In genomic region chr11:76691655-76692054, GRCh38 we compare ENCODE assay signal across 27 cellular contexts.
"Had no signal": no experiment of that assay in that cellular context is flagged by ENCODE, and none has a peak within 500 bp of the region (broad histone marks: within the 10 kb centered on the region; RNA-seq: fewer than 3 reads in every experiment).

No MANE protein-coding gene starts in this region.

- H3K9me3 ChIP-seq: ascending aorta, esophagus squamous epithelium had no signal

- H3K27ac ChIP-seq: ascending aorta, brain microvascular endothelial cell, epithelial cell of prostate, esophagus squamous epithelium had no signal

- H3K27me3 Mint-ChIP-seq: activated CD4-positive, alpha-beta T cell treated with anti-CD3 and anti-CD28 coated beads for 36 hours had no signal

- H3K4me3 ChIP-seq: ascending aorta, esophagus squamous epithelium had no signal

- H3K36me3 Mint-ChIP-seq: activated CD4-positive, alpha-beta memory T cell treated with anti-CD3 and anti-CD28 coated beads for 36 hours; activated CD8-positive, alpha-beta memory T cell treated with anti-CD3 and anti-CD28 coated beads, Interleukin-2, amount 10 ng/mL, durations not matched to agents 7 days and 5 days; activated naive CD4-positive, alpha-beta T cell treated with anti-CD3 and anti-CD28 coated beads, Interleukin-2, amount 10 ng/mL, durations not matched to agents 7 days and 5 days; activated naive CD4-positive, alpha-beta T cell treated with anti-CD3 and anti-CD28 coated beads, Interleukin-2, amount 50 U/mL, for 72 hours; activated naive CD8-positive, alpha-beta T cell treated with anti-CD3 and anti-CD28 coated beads, Interleukin-2, amount 10 ng/mL, durations not matched to agents 7 days and 5 days had no signal

- H3K4me1 ChIP-seq: ascending aorta, esophagus squamous epithelium had no signal

- ATAC-seq: activated CD4-positive, alpha-beta T cell treated with anti-CD3 and anti-CD28 coated beads for 36 hours; activated CD8-positive, alpha-beta memory T cell treated with anti-CD3 and anti-CD28 coated beads, Interleukin-2, amount 10 ng/mL, durations not matched to agents 7 days and 5 days; activated CD8-positive, alpha-beta T cell treated with anti-CD3 and anti-CD28 coated beads, Interleukin-2, amount 10 ng/mL, durations not matched to agents 7 days and 5 days; activated naive CD4-positive, alpha-beta T cell treated with anti-CD3 and anti-CD28 coated beads, Interleukin-2, amount 50 U/mL, for 72 hours had no signal

- H3K36me3 ChIP-seq: ascending aorta, brain microvascular endothelial cell, esophagus squamous epithelium had no signal

- H3K27me3 ChIP-seq: ascending aorta, brain microvascular endothelial cell had no signal

- DNase-seq: activated CD4-positive, alpha-beta memory T cell treated with anti-CD3 and anti-CD28 coated beads for 36 hours; activated CD4-positive, alpha-beta T cell treated with anti-CD3 and anti-CD28 coated beads for 36 hours; activated CD4-positive, alpha-beta T cell treated with anti-CD3 and anti-CD28 coated beads, Interleukin-2, amount 10 ng/mL, durations not matched to agents 24 days and 14 days; activated CD4-positive, CD25-positive, alpha-beta regulatory T cell; activated CD4-positive, CD25-positive, alpha-beta regulatory T cell treated with anti-CD3 and anti-CD28 coated beads, Interleukin-2, amount 50 U/mL, for 72 hours; activated CD8-positive, alpha-beta memory T cell treated with anti-CD3 and anti-CD28 coated beads, Interleukin-2, amount 10 ng/mL, durations not matched to agents 7 days and 5 days; activated CD8-positive, alpha-beta memory T cell treated with anti-CD3 and anti-CD28 coated beads, Interleukin-2, amount 50 U/mL, for 4 hours; activated CD8-positive, alpha-beta T cell treated with anti-CD3 and anti-CD28 coated beads, Interleukin-2, amount 10 ng/mL, durations not matched to agents 7 days and 5 days; activated gamma-delta T cell; activated naive CD4-positive, alpha-beta T cell; activated naive CD4-positive, alpha-beta T cell treated with anti-CD3 and anti-CD28 coated beads, Interleukin-2, amount 10 ng/mL, durations not matched to agents 7 days and 5 days; activated naive CD8-positive, alpha-beta T cell treated with anti-CD3 and anti-CD28 coated beads, Interleukin-2, amount 10 ng/mL, durations not matched to agents 7 days and 5 days; activated T-cell treated with anti-CD3 and anti-CD28 coated beads, Interleukin-2, amount 50 U/mL, for 1 hour; activated T-cell treated with anti-CD3 and anti-CD28 coated beads, Interleukin-2, amount 50 U/mL, for 48 hours; brain microvascular endothelial cell; caudate nucleus; cortex of kidney; effector CD8-positive, alpha-beta T cell; esophagus squamous epithelium; foreskin melanocyte; head of caudate nucleus; T-helper 2 cell had no signal

- H3K4me3 Mint-ChIP-seq: activated CD4-positive, alpha-beta memory T cell treated with anti-CD3 and anti-CD28 coated beads for 36 hours; activated CD4-positive, alpha-beta T cell treated with anti-CD3 and anti-CD28 coated beads for 36 hours; activated CD4-positive, alpha-beta T cell treated with anti-CD3 and anti-CD28 coated beads, Interleukin-2, amount 10 ng/mL, durations not matched to agents 24 days and 14 days; activated CD8-positive, alpha-beta memory T cell treated with anti-CD3 and anti-CD28 coated beads, Interleukin-2, amount 10 ng/mL, durations not matched to agents 7 days and 5 days; activated CD8-positive, alpha-beta T cell treated with anti-CD3 and anti-CD28 coated beads, Interleukin-2, amount 10 ng/mL, durations not matched to agents 7 days and 5 days; activated naive CD4-positive, alpha-beta T cell treated with anti-CD3 and anti-CD28 coated beads, Interleukin-2, amount 10 ng/mL, durations not matched to agents 7 days and 5 days; activated naive CD8-positive, alpha-beta T cell treated with anti-CD3 and anti-CD28 coated beads, Interleukin-2, amount 10 ng/mL, durations not matched to agents 7 days and 5 days; activated T-helper 1 cell treated with anti-CD3 and anti-CD28 coated beads, Interleukin-12 subunit alpha, Interleukin-12 subunit beta, Interleukin-2, Interleukin-4 antibody, amounts not matched to agents 30 ng/mL and 10 ng/mL and 1 ng/mL, durations not matched to agents 14 hours and 24 hours and 36 hours had no signal

- H3K9me3 Mint-ChIP-seq: activated CD4-positive, alpha-beta memory T cell treated with anti-CD3 and anti-CD28 coated beads for 36 hours; activated CD4-positive, alpha-beta T cell treated with anti-CD3 and anti-CD28 coated beads, Interleukin-2, amount 10 ng/mL, durations not matched to agents 24 days and 14 days; activated naive CD4-positive, alpha-beta T cell treated with anti-CD3 and anti-CD28 coated beads, Interleukin-2, amount 10 ng/mL, durations not matched to agents 7 days and 5 days; activated naive CD4-positive, alpha-beta T cell treated with anti-CD3 and anti-CD28 coated beads, Interleukin-2, amount 50 U/mL, for 72 hours; activated naive CD8-positive, alpha-beta T cell treated with anti-CD3 and anti-CD28 coated beads, Interleukin-2, amount 10 ng/mL, durations not matched to agents 7 days and 5 days; activated T-helper 1 cell treated with anti-CD3 and anti-CD28 coated beads, Interleukin-12 subunit alpha, Interleukin-12 subunit beta, Interleukin-2, Interleukin-4 antibody, amounts not matched to agents 30 ng/mL and 10 ng/mL and 1 ng/mL, durations not matched to agents 14 hours and 24 hours and 36 hours; activated T-helper 2 cell treated with anti-CD3 and anti-CD28 coated beads, Interferon-gamma antibody, Interleukin-2, Interleukin-4, amounts not matched to agents 10 μg/mL and 5 μg/mL and 100 μg/mL, durations not matched to agents 14 hours and 24 hours and 36 hours had no signal

- H3K27ac Mint-ChIP-seq: activated CD4-positive, alpha-beta memory T cell treated with anti-CD3 and anti-CD28 coated beads for 36 hours; activated CD4-positive, alpha-beta T cell treated with anti-CD3 and anti-CD28 coated beads for 36 hours; activated CD4-positive, alpha-beta T cell treated with anti-CD3 and anti-CD28 coated beads, Interleukin-2, amount 10 ng/mL, durations not matched to agents 24 days and 14 days; activated CD8-positive, alpha-beta memory T cell treated with anti-CD3 and anti-CD28 coated beads, Interleukin-2, amount 10 ng/mL, durations not matched to agents 7 days and 5 days; activated CD8-positive, alpha-beta T cell treated with anti-CD3 and anti-CD28 coated beads, Interleukin-2, amount 10 ng/mL, durations not matched to agents 7 days and 5 days; activated naive CD4-positive, alpha-beta T cell treated with anti-CD3 and anti-CD28 coated beads, Interleukin-2, amount 10 ng/mL, durations not matched to agents 7 days and 5 days; activated naive CD4-positive, alpha-beta T cell treated with anti-CD3 and anti-CD28 coated beads, Interleukin-2, amount 50 U/mL, for 72 hours; activated naive CD8-positive, alpha-beta T cell treated with anti-CD3 and anti-CD28 coated beads, Interleukin-2, amount 10 ng/mL, durations not matched to agents 7 days and 5 days; activated T-helper 1 cell treated with anti-CD3 and anti-CD28 coated beads, Interleukin-12 subunit alpha, Interleukin-12 subunit beta, Interleukin-2, Interleukin-4 antibody, amounts not matched to agents 30 ng/mL and 10 ng/mL and 1 ng/mL, durations not matched to agents 14 hours and 24 hours and 36 hours; activated T-helper 2 cell treated with anti-CD3 and anti-CD28 coated beads, Interferon-gamma antibody, Interleukin-2, Interleukin-4, amounts not matched to agents 10 μg/mL and 5 μg/mL and 100 μg/mL, durations not matched to agents 14 hours and 24 hours and 36 hours had no signal
